1 cellular context compared by ENCODE assay signal in the genomic region with DNA sequence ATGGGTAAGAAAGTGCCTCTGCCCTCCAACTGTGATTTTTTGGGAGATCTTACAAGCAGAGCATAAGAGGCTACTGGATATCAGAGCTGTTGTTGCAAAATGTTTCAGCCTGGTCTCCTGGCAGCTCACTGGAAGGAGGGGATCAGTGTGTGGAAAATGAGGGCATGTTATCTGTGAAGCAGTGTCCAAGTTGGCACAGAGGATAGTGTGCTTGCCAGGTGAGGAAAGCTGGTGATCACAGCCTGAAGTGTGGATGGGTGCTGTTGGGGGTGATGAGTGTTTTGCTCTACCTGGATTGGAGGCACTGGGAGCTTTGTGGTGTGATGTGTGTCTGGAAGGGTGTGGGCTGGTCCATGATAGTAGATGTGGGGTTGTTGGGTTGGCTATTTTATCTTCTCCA.
TF ChIP-seq lines count a peak whose summit lies in the region.

No MANE protein-coding gene starts in this region.

TF ChIP-seq in IMR-90, 13 proteins besides CTCF, POLR2A, EP300 and RAD21:
- TF ChIP-seq SMC3 (IDR thresholded peaks at IDR 0.05; ENCODE audit: low read depth, low read length) (no peak), MAFK (IDR thresholded peaks at IDR 0.05; ENCODE audit: low read depth, low read length) (no peak), CEBPB (IDR thresholded peaks at IDR 0.05; ENCODE audit: low read depth, low read length) (no peak), MAZ (IDR thresholded peaks at IDR 0.05; ENCODE audit: borderline replicate concordance, low read depth, low read length) (no peak), RFX5 (IDR thresholded peaks at IDR 0.05; ENCODE audit: low read depth, low read length) (no peak), RCOR1 (IDR thresholded peaks at IDR 0.05; ENCODE audit: insufficient replicate concordance, low read length) (no peak), FOS (IDR thresholded peaks at IDR 0.05; ENCODE audit: low read depth, low read length) (no peak), CHD1 (IDR thresholded peaks at IDR 0.05; ENCODE audit: low read depth, low read length) (no peak), BHLHE40 (IDR thresholded peaks at IDR 0.05; ENCODE audit: low read depth, low read length) (no peak), MXI1 (IDR thresholded peaks at IDR 0.05; ENCODE audit: borderline replicate concordance, low read depth, low read length) (no peak), NFE2L2 (IDR thresholded peaks at IDR 0.05; ENCODE audit: low read depth, low read length) (no peak)
- TF ChIP-seq, protein P1, sequence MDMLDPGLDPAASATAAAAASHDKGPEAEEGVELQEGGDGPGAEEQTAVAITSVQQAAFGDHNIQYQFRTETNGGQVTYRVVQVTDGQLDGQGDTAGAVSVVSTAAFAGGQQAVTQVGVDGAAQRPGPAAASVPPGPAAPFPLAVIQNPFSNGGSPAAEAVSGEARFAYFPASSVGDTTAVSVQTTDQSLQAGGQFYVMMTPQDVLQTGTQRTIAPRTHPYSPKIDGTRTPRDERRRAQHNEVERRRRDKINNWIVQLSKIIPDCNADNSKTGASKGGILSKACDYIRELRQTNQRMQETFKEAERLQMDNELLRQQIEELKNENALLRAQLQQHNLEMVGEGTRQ (IDR thresholded peaks at IDR 0.05; ENCODE audit: low read depth, low read length) = no peak
- TF ChIP-seq, protein P2, sequence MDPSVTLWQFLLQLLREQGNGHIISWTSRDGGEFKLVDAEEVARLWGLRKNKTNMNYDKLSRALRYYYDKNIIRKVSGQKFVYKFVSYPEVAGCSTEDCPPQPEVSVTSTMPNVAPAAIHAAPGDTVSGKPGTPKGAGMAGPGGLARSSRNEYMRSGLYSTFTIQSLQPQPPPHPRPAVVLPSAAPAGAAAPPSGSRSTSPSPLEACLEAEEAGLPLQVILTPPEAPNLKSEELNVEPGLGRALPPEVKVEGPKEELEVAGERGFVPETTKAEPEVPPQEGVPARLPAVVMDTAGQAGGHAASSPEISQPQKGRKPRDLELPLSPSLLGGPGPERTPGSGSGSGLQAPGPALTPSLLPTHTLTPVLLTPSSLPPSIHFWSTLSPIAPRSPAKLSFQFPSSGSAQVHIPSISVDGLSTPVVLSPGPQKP (IDR thresholded peaks at IDR 0.05; ENCODE audit: borderline replicate concordance, low read depth, low read length) = no peak
